ENCODE assay signal across 26 cellular contexts in the genomic region with DNA sequence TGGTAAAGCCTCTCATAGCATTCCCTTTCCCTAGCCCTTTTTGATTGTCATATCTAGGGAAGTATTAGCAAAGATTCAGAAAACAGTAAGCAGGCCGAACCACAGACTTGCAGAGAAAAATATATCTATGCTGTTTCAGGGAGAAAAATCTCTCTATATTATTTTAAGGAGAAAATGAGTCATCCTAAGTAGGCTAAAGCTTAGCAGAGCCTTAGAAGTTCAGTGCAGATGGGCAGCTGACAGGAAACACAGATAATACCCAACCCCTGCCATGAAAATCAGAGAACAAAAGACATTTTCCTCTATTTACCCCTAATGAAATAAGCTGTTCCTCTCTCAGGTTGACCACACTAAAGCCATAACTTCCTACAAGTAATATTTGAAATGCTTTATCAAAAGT. TPM values are rescaled to one million over a fixed set of nuclear protein-coding genes. Genes with fewer than 3 reads are reported as not detected.
"Had no signal": no experiment of that assay in that cellular context is flagged by ENCODE, and none has a peak within 500 bp of the region (broad histone marks: within the 10 kb centered on the region; RNA-seq: fewer than 3 reads in every experiment).

No MANE protein-coding gene starts in this region.

- ATAC-seq: activated T-cell treated with anti-CD3 and anti-CD28 coated beads, Interleukin-2, amount 50 U/mL, for 4 hours; effector memory CD8-positive, alpha-beta T cell; left lobe of liver; right cardiac atrium; WTC11 had no signal

- H3K27me3 ChIP-seq: tibial nerve had no signal

- H3K4me1 ChIP-seq: tibial nerve had no signal

- H3K4me3 ChIP-seq: skin epidermis, tibial nerve had no signal

- DNase-seq: activated CD4-positive, alpha-beta memory T cell treated with anti-CD3 and anti-CD28 coated beads, Interleukin-2, amount 10 ng/mL, durations not matched to agents 7 days and 5 days; activated CD4-positive, alpha-beta T cell treated with anti-CD3 and anti-CD28 coated beads for 4 hours; activated effector memory CD4-positive, alpha-beta T cell treated with Interleukin-2 at 50 U/mL for 16 hours; activated naive CD4-positive, alpha-beta T cell treated with anti-CD3 and anti-CD28 coated beads, Interleukin-2, amount 50 U/mL, for 16 hours; activated T-cell treated with anti-CD3 and anti-CD28 coated beads, Interleukin-2, amount 50 U/mL, for 4 hours; effector memory CD8-positive, alpha-beta T cell; foreskin melanocyte; hypothalamus; midbrain; naive B cell; right cardiac atrium; stimulated activated CD4-positive, alpha-beta T cell treated with anti-CD3 and anti-CD28 coated beads, Interleukin-15, amount 100 ng/mL, for 24 hours; stimulated activated CD4-positive, alpha-beta T cell treated with anti-CD3 and anti-CD28 coated beads, Interleukin-2, amount 100 ng/mL, for 48 hours; SW 1271; T-helper 2 cell had no signal

- H3K9me3 ChIP-seq: tibial nerve had no signal

- H3K27ac ChIP-seq: skin epidermis, tibial nerve had no signal

- FAIRE-seq: astrocyte, keratinocyte, urothelium cell line had no signal

RNA-seq across cellular contexts. Expression of gene C1QL3, which starts 16.5 kb away (rescaled TPM):
- total RNA-seq: activated T-cell treated with anti-CD3 and anti-CD28 coated beads, Interleukin-2, amount 50 U/mL, for 4 hours; chondrocyte; left lobe of liver; lung microvascular endothelial cell; neural crest cell; omental fat pad; tibial nerve had no signal
